ENCODE assay signal across 1 cellular context in the genomic region with DNA sequence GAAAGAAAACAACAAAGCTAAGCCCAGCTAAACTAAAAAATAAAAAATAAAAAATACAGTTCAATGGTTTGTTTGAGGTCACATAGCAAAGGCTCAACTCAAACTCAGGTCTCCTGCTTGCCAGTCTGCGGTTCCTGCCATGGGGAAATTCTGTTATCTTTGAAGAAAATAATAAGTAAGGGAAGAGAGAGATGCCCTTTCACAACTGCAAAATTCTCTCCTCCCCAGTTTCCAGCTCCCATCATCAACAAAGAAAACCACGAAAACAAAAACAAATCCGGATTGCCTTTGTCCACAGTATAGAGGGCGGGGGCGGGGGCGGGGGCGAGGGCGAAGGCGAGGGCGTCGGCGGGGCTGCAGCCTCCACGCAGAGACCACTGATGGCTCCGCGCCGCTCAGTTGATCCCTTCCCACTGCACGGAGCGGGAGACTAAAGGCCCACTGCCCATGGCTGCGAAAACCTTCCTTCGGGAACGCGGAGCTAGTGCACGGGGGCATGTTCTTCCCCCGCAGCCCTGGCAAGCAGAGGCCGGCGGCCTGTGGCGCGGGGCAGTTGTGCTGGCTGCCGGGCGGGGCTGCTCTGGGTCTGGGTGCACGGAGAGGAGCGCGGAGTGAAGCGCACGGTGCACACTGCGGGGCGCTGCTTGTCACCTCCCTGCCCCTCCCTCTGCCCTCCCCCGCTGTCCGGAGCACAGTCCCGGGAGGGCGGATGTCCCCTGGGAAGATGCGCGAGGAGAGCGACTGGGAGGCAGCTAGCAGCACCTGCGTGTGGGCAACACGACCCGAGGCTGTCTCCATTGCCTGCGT.
TF ChIP-seq lines count a peak whose summit lies in the region.

No MANE protein-coding gene starts in this region.

TF ChIP-seq in HEK293, 187 proteins besides CTCF, POLR2A, EP300 and RAD21 (continued from another document and continues in another):
- TF ChIP-seq, protein P1, sequence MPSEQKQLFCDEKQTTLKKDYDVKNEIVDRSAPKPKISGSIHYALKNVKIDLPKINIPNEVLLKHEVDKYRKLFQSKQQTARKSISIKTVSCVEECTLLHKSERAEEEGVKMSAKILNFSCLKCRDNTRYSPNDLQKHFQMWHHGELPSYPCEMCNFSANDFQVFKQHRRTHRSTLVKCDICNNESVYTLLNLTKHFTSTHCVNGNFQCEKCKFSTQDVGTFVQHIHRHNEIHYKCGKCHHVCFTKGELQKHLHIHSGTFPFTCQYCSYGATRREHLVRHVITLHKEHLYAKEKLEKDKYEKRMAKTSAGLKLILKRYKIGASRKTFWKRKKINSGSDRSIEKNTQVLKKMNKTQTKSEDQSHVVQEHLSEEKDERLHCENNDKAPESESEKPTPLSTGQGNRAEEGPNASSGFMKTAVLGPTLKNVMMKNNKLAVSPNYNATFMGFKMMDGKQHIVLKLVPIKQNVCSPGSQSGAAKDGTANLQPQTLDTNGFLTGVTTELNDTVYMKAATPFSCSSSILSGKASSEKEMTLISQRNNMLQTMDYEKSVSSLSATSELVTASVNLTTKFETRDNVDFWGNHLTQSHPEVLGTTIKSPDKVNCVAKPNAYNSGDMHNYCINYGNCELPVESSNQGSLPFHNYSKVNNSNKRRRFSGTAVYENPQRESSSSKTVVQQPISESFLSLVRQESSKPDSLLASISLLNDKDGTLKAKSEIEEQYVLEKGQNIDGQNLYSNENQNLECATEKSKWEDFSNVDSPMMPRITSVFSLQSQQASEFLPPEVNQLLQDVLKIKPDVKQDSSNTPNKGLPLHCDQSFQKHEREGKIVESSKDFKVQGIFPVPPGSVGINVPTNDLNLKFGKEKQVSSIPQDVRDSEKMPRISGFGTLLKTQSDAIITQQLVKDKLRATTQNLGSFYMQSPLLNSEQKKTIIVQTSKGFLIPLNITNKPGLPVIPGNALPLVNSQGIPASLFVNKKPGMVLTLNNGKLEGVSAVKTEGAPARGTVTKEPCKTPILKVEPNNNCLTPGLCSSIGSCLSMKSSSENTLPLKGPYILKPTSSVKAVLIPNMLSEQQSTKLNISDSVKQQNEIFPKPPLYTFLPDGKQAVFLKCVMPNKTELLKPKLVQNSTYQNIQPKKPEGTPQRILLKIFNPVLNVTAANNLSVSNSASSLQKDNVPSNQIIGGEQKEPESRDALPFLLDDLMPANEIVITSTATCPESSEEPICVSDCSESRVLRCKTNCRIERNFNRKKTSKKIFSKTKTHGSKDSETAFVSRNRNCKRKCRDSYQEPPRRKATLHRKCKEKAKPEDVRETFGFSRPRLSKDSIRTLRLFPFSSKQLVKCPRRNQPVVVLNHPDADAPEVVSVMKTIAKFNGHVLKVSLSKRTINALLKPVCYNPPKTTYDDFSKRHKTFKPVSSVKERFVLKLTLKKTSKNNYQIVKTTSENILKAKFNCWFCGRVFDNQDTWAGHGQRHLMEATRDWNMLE (tag by site-specific recombination; conservative IDR thresholded peaks at IDR 0.05; ENCODE audit: low read depth), result no peak
- TF ChIP-seq IKZF3 (tag by site-specific recombination; IDR thresholded peaks at IDR 0.05) (peak; percentile 81; the same call in 1 of the 2 replicates), ZNF292 (tag by site-specific recombination; IDR thresholded peaks at IDR 0.05; ENCODE audit: borderline replicate concordance, low read depth) (no peak), KLF1 (tag by site-specific recombination; IDR thresholded peaks at IDR 0.05) (peak; percentile 92), ZNF560 (tag by site-specific recombination; IDR thresholded peaks at IDR 0.05; ENCODE audit: borderline replicate concordance) (no peak), HOXA7 (CRISPR knock-in tag; IDR thresholded peaks at IDR 0.05; ENCODE audit: borderline replicate concordance) (no peak), ZBTB7A (tag by site-specific recombination; IDR thresholded peaks at IDR 0.05; ENCODE audit: low read depth) (no peak), SCRT2 (tag by site-specific recombination; IDR thresholded peaks at IDR 0.05) (no peak; the same call in 1 of the 2 replicates), ZNF701 (tag by site-specific recombination; IDR thresholded peaks at IDR 0.05) (no peak), KLF7 (tag by site-specific recombination; IDR thresholded peaks at IDR 0.05; ENCODE audit: borderline replicate concordance) (peak; percentile 90), KLF8 (tag by site-specific recombination; IDR thresholded peaks at IDR 0.05) (peak; percentile 90), GLIS1 (tag by site-specific recombination; IDR thresholded peaks at IDR 0.05) (peak; percentile 96), ZNF830 (tag by site-specific recombination; IDR thresholded peaks at IDR 0.05; ENCODE audit: low read depth) (no peak), ZNF394 (tag by site-specific recombination; IDR thresholded peaks at IDR 0.05; ENCODE audit: borderline replicate concordance) (peak; percentile 67; the same call in 1 of the 2 replicates), ZNF354C (tag by site-specific recombination; IDR thresholded peaks at IDR 0.05; ENCODE audit: borderline replicate concordance, low read depth) (no peak), GLI4 (tag by site-specific recombination; IDR thresholded peaks at IDR 0.05) (no peak), TCF7L2 (IDR thresholded peaks at IDR 0.05; ENCODE audit: borderline replicate concordance, low read depth, low read length) (no peak), SETDB1 (IDR thresholded peaks at IDR 0.05; ENCODE audit: insufficient read length, low read length) (no peak), FEZF1 (tag by site-specific recombination; IDR thresholded peaks at IDR 0.05) (no peak), ZNF404 (tag by site-specific recombination; IDR thresholded peaks at IDR 0.05) (no peak)
- TF ChIP-seq, protein P2, sequence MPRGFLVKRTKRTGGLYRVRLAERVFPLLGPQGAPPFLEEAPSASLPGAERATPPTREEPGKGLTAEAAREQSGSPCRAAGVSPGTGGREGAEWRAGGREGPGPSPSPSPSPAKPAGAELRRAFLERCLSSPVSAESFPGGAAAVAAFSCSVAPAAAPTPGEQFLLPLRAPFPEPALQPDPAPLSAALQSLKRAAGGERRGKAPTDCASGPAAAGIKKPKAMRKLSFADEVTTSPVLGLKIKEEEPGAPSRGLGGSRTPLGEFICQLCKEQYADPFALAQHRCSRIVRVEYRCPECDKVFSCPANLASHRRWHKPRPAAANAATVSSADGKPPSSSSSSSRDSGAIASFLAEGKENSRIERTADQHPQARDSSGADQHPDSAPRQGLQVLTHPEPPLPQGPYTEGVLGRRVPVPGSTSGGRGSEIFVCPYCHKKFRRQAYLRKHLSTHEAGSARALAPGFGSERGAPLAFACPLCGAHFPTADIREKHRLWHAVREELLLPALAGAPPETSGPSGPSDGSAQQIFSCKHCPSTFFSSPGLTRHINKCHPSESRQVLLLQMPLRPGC (tag by site-specific recombination; IDR thresholded peaks at IDR 0.05), result no peak
- TF ChIP-seq, protein P3, sequence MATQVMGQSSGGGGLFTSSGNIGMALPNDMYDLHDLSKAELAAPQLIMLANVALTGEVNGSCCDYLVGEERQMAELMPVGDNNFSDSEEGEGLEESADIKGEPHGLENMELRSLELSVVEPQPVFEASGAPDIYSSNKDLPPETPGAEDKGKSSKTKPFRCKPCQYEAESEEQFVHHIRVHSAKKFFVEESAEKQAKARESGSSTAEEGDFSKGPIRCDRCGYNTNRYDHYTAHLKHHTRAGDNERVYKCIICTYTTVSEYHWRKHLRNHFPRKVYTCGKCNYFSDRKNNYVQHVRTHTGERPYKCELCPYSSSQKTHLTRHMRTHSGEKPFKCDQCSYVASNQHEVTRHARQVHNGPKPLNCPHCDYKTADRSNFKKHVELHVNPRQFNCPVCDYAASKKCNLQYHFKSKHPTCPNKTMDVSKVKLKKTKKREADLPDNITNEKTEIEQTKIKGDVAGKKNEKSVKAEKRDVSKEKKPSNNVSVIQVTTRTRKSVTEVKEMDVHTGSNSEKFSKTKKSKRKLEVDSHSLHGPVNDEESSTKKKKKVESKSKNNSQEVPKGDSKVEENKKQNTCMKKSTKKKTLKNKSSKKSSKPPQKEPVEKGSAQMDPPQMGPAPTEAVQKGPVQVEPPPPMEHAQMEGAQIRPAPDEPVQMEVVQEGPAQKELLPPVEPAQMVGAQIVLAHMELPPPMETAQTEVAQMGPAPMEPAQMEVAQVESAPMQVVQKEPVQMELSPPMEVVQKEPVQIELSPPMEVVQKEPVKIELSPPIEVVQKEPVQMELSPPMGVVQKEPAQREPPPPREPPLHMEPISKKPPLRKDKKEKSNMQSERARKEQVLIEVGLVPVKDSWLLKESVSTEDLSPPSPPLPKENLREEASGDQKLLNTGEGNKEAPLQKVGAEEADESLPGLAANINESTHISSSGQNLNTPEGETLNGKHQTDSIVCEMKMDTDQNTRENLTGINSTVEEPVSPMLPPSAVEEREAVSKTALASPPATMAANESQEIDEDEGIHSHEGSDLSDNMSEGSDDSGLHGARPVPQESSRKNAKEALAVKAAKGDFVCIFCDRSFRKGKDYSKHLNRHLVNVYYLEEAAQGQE (tag by site-specific recombination; IDR thresholded peaks at IDR 0.05), result 0 out of 2 replicates have a peak, but pooled peaks have one; percentile 29
- TF ChIP-seq, protein P4, sequence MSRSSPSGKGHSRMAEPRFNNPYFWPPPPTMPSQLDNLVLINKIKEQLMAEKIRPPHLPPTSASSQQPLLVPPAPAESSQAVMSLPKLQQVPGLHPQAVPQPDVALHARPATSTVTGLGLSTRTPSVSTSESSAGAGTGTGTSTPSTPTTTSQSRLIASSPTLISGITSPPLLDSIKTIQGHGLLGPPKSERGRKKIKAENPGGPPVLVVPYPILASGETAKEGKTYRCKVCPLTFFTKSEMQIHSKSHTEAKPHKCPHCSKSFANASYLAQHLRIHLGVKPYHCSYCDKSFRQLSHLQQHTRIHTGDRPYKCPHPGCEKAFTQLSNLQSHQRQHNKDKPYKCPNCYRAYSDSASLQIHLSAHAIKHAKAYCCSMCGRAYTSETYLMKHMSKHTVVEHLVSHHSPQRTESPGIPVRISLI (tag by site-specific recombination; IDR thresholded peaks at IDR 0.05), result no peak
- TF ChIP-seq, protein P5, sequence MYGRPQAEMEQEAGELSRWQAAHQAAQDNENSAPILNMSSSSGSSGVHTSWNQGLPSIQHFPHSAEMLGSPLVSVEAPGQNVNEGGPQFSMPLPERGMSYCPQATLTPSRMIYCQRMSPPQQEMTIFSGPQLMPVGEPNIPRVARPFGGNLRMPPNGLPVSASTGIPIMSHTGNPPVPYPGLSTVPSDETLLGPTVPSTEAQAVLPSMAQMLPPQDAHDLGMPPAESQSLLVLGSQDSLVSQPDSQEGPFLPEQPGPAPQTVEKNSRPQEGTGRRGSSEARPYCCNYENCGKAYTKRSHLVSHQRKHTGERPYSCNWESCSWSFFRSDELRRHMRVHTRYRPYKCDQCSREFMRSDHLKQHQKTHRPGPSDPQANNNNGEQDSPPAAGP (tag by site-specific recombination; IDR thresholded peaks at IDR 0.05), result peak; percentile 91
- TF ChIP-seq, protein P6, sequence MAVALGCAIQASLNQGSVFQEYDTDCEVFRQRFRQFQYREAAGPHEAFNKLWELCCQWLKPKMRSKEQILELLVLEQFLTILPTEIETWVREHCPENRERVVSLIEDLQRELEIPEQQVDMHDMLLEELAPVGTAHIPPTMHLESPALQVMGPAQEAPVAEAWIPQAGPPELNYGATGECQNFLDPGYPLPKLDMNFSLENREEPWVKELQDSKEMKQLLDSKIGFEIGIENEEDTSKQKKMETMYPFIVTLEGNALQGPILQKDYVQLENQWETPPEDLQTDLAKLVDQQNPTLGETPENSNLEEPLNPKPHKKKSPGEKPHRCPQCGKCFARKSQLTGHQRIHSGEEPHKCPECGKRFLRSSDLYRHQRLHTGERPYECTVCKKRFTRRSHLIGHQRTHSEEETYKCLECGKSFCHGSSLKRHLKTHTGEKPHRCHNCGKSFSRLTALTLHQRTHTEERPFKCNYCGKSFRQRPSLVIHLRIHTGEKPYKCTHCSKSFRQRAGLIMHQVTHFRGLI (tag by site-specific recombination; IDR thresholded peaks at IDR 0.05), result peak; percentile 14; the same call in 1 of the 2 replicates
- TF ChIP-seq, protein P7, sequence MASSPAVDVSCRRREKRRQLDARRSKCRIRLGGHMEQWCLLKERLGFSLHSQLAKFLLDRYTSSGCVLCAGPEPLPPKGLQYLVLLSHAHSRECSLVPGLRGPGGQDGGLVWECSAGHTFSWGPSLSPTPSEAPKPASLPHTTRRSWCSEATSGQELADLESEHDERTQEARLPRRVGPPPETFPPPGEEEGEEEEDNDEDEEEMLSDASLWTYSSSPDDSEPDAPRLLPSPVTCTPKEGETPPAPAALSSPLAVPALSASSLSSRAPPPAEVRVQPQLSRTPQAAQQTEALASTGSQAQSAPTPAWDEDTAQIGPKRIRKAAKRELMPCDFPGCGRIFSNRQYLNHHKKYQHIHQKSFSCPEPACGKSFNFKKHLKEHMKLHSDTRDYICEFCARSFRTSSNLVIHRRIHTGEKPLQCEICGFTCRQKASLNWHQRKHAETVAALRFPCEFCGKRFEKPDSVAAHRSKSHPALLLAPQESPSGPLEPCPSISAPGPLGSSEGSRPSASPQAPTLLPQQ (tag by site-specific recombination; IDR thresholded peaks at IDR 0.05), result peak; percentile 77
- TF ChIP-seq, protein P8, sequence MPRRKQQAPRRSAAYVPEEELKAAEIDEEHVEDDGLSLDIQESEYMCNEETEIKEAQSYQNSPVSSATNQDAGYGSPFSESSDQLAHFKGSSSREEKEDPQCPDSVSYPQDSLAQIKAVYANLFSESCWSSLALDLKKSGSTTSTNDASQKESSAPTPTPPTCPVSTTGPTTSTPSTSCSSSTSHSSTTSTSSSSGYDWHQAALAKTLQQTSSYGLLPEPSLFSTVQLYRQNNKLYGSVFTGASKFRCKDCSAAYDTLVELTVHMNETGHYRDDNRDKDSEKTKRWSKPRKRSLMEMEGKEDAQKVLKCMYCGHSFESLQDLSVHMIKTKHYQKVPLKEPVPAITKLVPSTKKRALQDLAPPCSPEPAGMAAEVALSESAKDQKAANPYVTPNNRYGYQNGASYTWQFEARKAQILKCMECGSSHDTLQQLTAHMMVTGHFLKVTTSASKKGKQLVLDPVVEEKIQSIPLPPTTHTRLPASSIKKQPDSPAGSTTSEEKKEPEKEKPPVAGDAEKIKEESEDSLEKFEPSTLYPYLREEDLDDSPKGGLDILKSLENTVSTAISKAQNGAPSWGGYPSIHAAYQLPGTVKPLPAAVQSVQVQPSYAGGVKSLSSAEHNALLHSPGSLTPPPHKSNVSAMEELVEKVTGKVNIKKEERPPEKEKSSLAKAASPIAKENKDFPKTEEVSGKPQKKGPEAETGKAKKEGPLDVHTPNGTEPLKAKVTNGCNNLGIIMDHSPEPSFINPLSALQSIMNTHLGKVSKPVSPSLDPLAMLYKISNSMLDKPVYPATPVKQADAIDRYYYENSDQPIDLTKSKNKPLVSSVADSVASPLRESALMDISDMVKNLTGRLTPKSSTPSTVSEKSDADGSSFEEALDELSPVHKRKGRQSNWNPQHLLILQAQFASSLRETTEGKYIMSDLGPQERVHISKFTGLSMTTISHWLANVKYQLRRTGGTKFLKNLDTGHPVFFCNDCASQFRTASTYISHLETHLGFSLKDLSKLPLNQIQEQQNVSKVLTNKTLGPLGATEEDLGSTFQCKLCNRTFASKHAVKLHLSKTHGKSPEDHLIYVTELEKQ (tag by site-specific recombination; IDR thresholded peaks at IDR 0.05; ENCODE audit: borderline replicate concordance), result no peak
- TF ChIP-seq, protein P9, sequence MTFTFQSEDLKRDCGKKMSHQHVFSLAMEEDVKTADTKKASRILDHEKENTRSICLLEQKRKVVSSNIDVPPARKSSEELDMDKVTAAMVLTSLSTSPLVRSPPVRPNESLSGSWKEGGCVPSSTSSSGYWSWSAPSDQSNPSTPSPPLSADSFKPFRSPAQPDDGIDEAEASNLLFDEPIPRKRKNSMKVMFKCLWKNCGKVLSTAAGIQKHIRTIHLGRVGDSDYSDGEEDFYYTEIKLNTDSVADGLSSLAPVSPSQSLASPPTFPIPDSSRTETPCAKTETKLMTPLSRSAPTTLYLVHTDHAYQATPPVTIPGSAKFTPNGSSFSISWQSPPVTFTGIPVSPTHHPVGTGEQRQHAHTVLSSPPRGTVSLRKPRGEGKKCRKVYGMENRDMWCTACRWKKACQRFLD (tag by site-specific recombination; IDR thresholded peaks at IDR 0.05), result no peak
